19 cellular contexts compared by ENCODE assay signal in genomic region chr11:94884322-94884721, GRCh38.
A peak's percentile ranks its signal among the peaks of the same experiment; 100 is the strongest.
DNase-seq lines count a peak whose midpoint lies in the region; ATAC-seq and TF ChIP-seq lines count a peak whose summit lies in the region.
"Had no signal": no experiment of that assay in that cellular context is flagged by ENCODE, and none has a peak within 500 bp of the region (broad histone marks: within the 10 kb centered on the region; RNA-seq: fewer than 3 reads in every experiment).

No MANE protein-coding gene starts in this region.

- no peak for TF ChIP-seq POLR2A in esophagus muscularis mucosa (IDR thresholded peaks at IDR 0.05; ENCODE audit: low read depth)
- no peak for TF ChIP-seq POLR2A in gastroesophageal sphincter (IDR thresholded peaks at IDR 0.05)

- ATAC-seq in CD8-positive, alpha-beta T cell = no peak
- ATAC-seq in gastroesophageal sphincter (no peak), GM21528 (IDR thresholded peaks at IDR 0.05; ENCODE audit: low FRiP score, unreplicated experiment) (no peak)
- ATAC-seq: activated CD8-positive, alpha-beta T cell treated with anti-CD3 and anti-CD28 coated beads, Interleukin-2, amount 10 ng/mL, durations not matched to agents 7 days and 5 days had no signal

- H3K27ac ChIP-seq in esophagus muscularis mucosa (replicated peaks in 1 of 4) = peak overlapping the region in 1 of 4 donors; percentile 26
- H3K27ac ChIP-seq in CD8-positive, alpha-beta T cell (ENCODE audit: low read depth, low read length) = no peak overlapping the region
- no peak overlapping the region for H3K27ac ChIP-seq in gastroesophageal sphincter
- H3K27ac ChIP-seq: heart right ventricle, vagina had no signal

- H3K36me3 Mint-ChIP-seq in CD8-positive, alpha-beta T cell = no peaks in the 10 kb centered on the region
- H3K36me3 Mint-ChIP-seq in Caco-2 (ENCODE audit: insufficient read depth, unreplicated experiment) = peaks cover 37% of the 10 kb centered on the region

- H3K27me3 Mint-ChIP-seq in CD8-positive, alpha-beta T cell (ENCODE audit: low read depth) = no peaks in the 10 kb centered on the region
- H3K27me3 Mint-ChIP-seq in Caco-2 (ENCODE audit: insufficient read depth, unreplicated experiment) = no peaks in the 10 kb centered on the region
- H3K27me3 Mint-ChIP-seq: activated B cell treated with CpG ODN at 0.5 μM for 24 hours had no signal

- H3K4me1 ChIP-seq in esophagus muscularis mucosa (peaks cover 0 to 30% (median 23%) of the 10 kb centered on the region in 4 donors), Caco-2 (no peaks in the 10 kb centered on the region), gastroesophageal sphincter (peaks cover 0 to 42% (median 0%) of the 10 kb centered on the region in 3 donors)
- H3K4me1 ChIP-seq in CD8-positive, alpha-beta T cell (ENCODE audit: insufficient read depth, low read length) = no peaks in the 10 kb centered on the region
- H3K4me1 ChIP-seq: vagina had no signal

- WGBS in esophagus muscularis mucosa = 67% methylated on average over 6 of the region's 6 CpGs
- WGBS in gastroesophageal sphincter (ENCODE audit: low coverage in 1 of 2), 2 donors = 71 to 74% methylated on average over 3 to 5 of the region's 6 CpGs

- TF ChIP-seq EP300 in esophagus muscularis mucosa (IDR thresholded peaks at IDR 0.05) (no peak), gastroesophageal sphincter (IDR thresholded peaks at IDR 0.05) (no peak)

- H3K4me3 Mint-ChIP-seq in CD8-positive, alpha-beta T cell = no peak overlapping the region
- H3K4me3 Mint-ChIP-seq in Caco-2 (ENCODE audit: unreplicated experiment) = no peak overlapping the region
- H3K4me3 Mint-ChIP-seq: activated B cell treated with CpG ODN at 0.5 μM for 24 hours; activated CD8-positive, alpha-beta T cell treated with anti-CD3 and anti-CD28 coated beads, Interleukin-2, amount 10 ng/mL, durations not matched to agents 7 days and 5 days had no signal

- intact Hi-C loops in esophagus muscularis mucosa (cut with DNase I) (loop anchor here (10.0 kb wide), 1 partner anchor 80 kb away; no protein-coding TSS in a partner anchor), Caco-2 (cut with micrococcal nuclease; ENCODE audit: unreplicated experiment) (no loop called here)
- intact Hi-C loops in CD8-positive, alpha-beta T cell (cut with DNase I, micrococcal nuclease) = no loop called here

- DNase-seq in AG20443 (ENCODE audit: low spot score) (peak; percentile 3), DMS 273 treated with DMSO at 0.1 percent for 48 hours (lab: John Stamatoyannopoulos, UW) (peak; percentile 10), esophagus muscularis mucosa (ENCODE audit: extremely low spot score) (peak; percentile 79), Caco-2 (no peak)
- no peak for DNase-seq in CD8-positive, alpha-beta T cell
- DNase-seq: activated B cell treated with CpG ODN at 0.5 μM for 24 hours; activated CD8-positive, alpha-beta T cell treated with anti-CD3 and anti-CD28 coated beads, Interleukin-2, amount 10 ng/mL, durations not matched to agents 7 days and 5 days; activated naive CD4-positive, alpha-beta T cell treated with anti-CD3 and anti-CD28 coated beads, Interleukin-2, amount 50 U/mL, for 16 hours; activated T-cell treated with anti-CD3 and anti-CD28 coated beads, Interleukin-2, amount 50 U/mL, for 48 hours; COR-L47; heart right ventricle; NCI-H1436 treated with DMSO at 0.1 percent for 48 hours; NCI-H345; RPMI8226 had no signal

- POLR2A ChIA-PET in CD8-positive, alpha-beta T cell (lab: Charles Lee) = no interaction called here
- POLR2A ChIA-PET in Caco-2 (lab: Charles Lee) = no interaction called here

- no peaks in the 10 kb centered on the region for H3K4me1 Mint-ChIP-seq in CD8-positive, alpha-beta T cell (ENCODE audit: low read depth)
- peaks cover 3% of the 10 kb centered on the region for H3K4me1 Mint-ChIP-seq in Caco-2 (ENCODE audit: low read depth, unreplicated experiment)

- CTCF ChIA-PET in CD8-positive, alpha-beta T cell (lab: Charles Lee) = interaction anchor here (4.0 kb wide), 1 partner anchor 14 kb away, joined by 17 read pairs; no protein-coding TSS in a partner anchor
- CTCF ChIA-PET in Caco-2 (lab: Charles Lee) = no interaction called here

- TF ChIP-seq CTCF in esophagus muscularis mucosa (IDR thresholded peaks at IDR 0.05) = no peak
- TF ChIP-seq CTCF in CD8-positive, alpha-beta T cell (IDR thresholded peaks at IDR 0.05) = no peak
- no peak for TF ChIP-seq CTCF in Caco-2 (IDR thresholded peaks at IDR 0.05; ENCODE audit: insufficient read depth in 1 of 2, low read depth in 1 of 2, low read length in 1 of 2, severe bottlenecking in 1 of 2, unreplicated experiment in 1 of 2)
- no peak for TF ChIP-seq CTCF in gastroesophageal sphincter (IDR thresholded peaks at IDR 0.05)

- H3K9me3 ChIP-seq in esophagus muscularis mucosa = no peaks in the 10 kb centered on the region
- H3K9me3 ChIP-seq in CD8-positive, alpha-beta T cell (ENCODE audit: low read length) = no peaks in the 10 kb centered on the region
- 0 out of 2 replicates have a peak, but pooled peaks cover 3% of the 10 kb centered on the region for H3K9me3 ChIP-seq in Caco-2
- no peaks in the 10 kb centered on the region for H3K9me3 ChIP-seq in gastroesophageal sphincter
- H3K9me3 ChIP-seq: vagina had no signal

- peaks cover 18% of the 10 kb centered on the region for H3K9me3 Mint-ChIP-seq in CD8-positive, alpha-beta T cell
- H3K9me3 Mint-ChIP-seq in Caco-2 (ENCODE audit: unreplicated experiment) = peaks cover 19% of the 10 kb centered on the region

- H3K4me3 ChIP-seq in esophagus muscularis mucosa (no peak overlapping the region), Caco-2 (ENCODE audit: low read depth, low read length) (no peak overlapping the region), gastroesophageal sphincter (no peak overlapping the region)
- H3K4me3 ChIP-seq in CD8-positive, alpha-beta T cell (ENCODE audit: low read depth, low read length) = no peak overlapping the region
- H3K4me3 ChIP-seq: heart right ventricle, lung, vagina had no signal

- H3K27ac Mint-ChIP-seq in CD8-positive, alpha-beta T cell = no peak overlapping the region
- H3K27ac Mint-ChIP-seq in Caco-2 (ENCODE audit: unreplicated experiment) = no peak overlapping the region
- H3K27ac Mint-ChIP-seq: activated B cell treated with CpG ODN at 0.5 μM for 24 hours; activated CD8-positive, alpha-beta T cell treated with anti-CD3 and anti-CD28 coated beads, Interleukin-2, amount 10 ng/mL, durations not matched to agents 7 days and 5 days had no signal

- H3K36me3 ChIP-seq in esophagus muscularis mucosa (peaks cover 0 to 49% (median 24%) of the 10 kb centered on the region in 4 donors), Caco-2 (ENCODE audit: control insufficient read depth, insufficient read depth, low read length) (no peaks in the 10 kb centered on the region), gastroesophageal sphincter (peaks cover 0 to 55% of the 10 kb centered on the region in 2 donors)
- no peaks in the 10 kb centered on the region for H3K36me3 ChIP-seq in CD8-positive, alpha-beta T cell (ENCODE audit: insufficient read depth, low read length)
- H3K36me3 ChIP-seq: vagina had no signal

- no TSS peak for BruUV-seq in Caco-2 (replicated peaks; lab: Mats Ljungman, UMichigan)

- no peaks in the 10 kb centered on the region for H3K27me3 ChIP-seq in esophagus muscularis mucosa
- H3K27me3 ChIP-seq in CD8-positive, alpha-beta T cell (ENCODE audit: insufficient read depth, low read length) = no peaks in the 10 kb centered on the region
- no peaks in the 10 kb centered on the region for H3K27me3 ChIP-seq in Caco-2 (replicated peaks; ENCODE audit: control insufficient read depth, insufficient read depth, low read length)
- no peaks in the 10 kb centered on the region for H3K27me3 ChIP-seq in gastroesophageal sphincter
- H3K27me3 ChIP-seq: heart right ventricle, vagina had no signal

TF ChIP-seq in PFSK-1, 5 proteins besides CTCF, POLR2A, EP300 and RAD21:
- TF ChIP-seq POLR2AphosphoS5 (IDR thresholded peaks at IDR 0.05; ENCODE audit: low read depth, low read length) (0 out of 2 replicates have a peak, but pooled peaks have one; percentile 4), FOXP2 (optimal IDR thresholded peaks at IDR 0.05; ENCODE audit: borderline replicate concordance, extremely low read depth, extremely low read length, insufficient read depth) (no peak)
TF ChIP-seq in PFSK-1: peak in this region for 1.

Comparison
In these comparisons a context has a peak if more than half of its experiments do, and no peak if none do; other contexts are left out.
1. DNase-seq: peak in AG20443 (single experiment), DMS 273 treated with DMSO at 0.1 percent for 48 hours (single experiment) and esophagus muscularis mucosa (single experiment); none in CD8-positive, alpha-beta T cell (0 of 7) and Caco-2 (0 of 2).